Comparison of ENCODE assay signal across 18 cellular contexts in the genomic region with DNA sequence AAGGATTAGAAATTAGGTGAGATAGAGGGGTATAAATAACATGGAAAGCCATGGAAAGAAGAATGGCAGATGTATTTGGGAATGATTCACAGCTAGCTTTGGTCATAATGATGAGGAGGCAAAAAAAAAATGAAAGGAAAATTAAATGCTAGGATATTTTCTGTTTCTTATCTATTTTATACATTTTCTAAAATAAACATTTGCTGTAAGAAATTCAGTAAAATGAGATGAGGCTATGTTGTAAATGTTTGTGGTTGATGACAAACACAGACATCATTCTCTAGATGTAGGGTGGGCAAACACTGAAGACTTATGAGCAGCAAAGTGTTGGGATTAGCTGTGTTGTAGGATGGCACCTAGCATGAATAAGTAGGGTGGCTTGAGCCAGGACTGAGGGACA.
A peak's percentile ranks its signal among the peaks of the same experiment; 100 is the strongest.
DNase-seq lines count a peak whose midpoint lies in the region; ATAC-seq and TF ChIP-seq lines count a peak whose summit lies in the region.
"Had no signal": no experiment of that assay in that cellular context is flagged by ENCODE, and none has a peak within 500 bp of the region (broad histone marks: within the 10 kb centered on the region; RNA-seq: fewer than 3 reads in every experiment).

No MANE protein-coding gene starts in this region.

- no peaks in the 10 kb centered on the region for H3K27me3 Mint-ChIP-seq in mesothelial cell of epicardium (ENCODE audit: low read depth)
- H3K27me3 Mint-ChIP-seq: CD8-positive, alpha-beta memory T cell had no signal

- no peak overlapping the region for H2BK12ac ChIP-seq in mesenchymal stem cell (ENCODE audit: low read length in 2 of 2)

- H2AFZ ChIP-seq in mesenchymal stem cell (ENCODE audit: low read depth, low read length), result no peak overlapping the region

- H3K4me2 ChIP-seq in mesenchymal stem cell (ENCODE audit: low read length, poor library complexity, severe bottlenecking), result no peak overlapping the region

- no peaks in the 10 kb centered on the region for H3K79me1 ChIP-seq in mesenchymal stem cell (replicated peaks; ENCODE audit: low read length, poor library complexity, severe bottlenecking)

- H3K23ac ChIP-seq in mesenchymal stem cell (ENCODE audit: low read length in 2 of 2), result no peak overlapping the region

- peaks cover 40% of the 10 kb centered on the region for H3K4me1 Mint-ChIP-seq in mesothelial cell of epicardium

- no peak overlapping the region for H3K9ac ChIP-seq in mesenchymal stem cell (ENCODE audit: low read length)

- no peak overlapping the region for H3K14ac ChIP-seq in mesenchymal stem cell (ENCODE audit: low read length in 2 of 2)

- no peaks in the 10 kb centered on the region for H3K36me3 ChIP-seq in BJ (ENCODE audit: control insufficient read depth, insufficient read depth, low read length)
- no peaks in the 10 kb centered on the region for H3K36me3 ChIP-seq in mesenchymal stem cell (ENCODE audit: control insufficient read depth in 1 of 2, insufficient read depth in 2 of 2, low read depth in 1 of 2, low read length in 2 of 2)

- no peak overlapping the region for H4K91ac ChIP-seq in mesenchymal stem cell (ENCODE audit: low read length)

- no peak overlapping the region for H3K4ac ChIP-seq in mesenchymal stem cell (ENCODE audit: low read depth in 1 of 2, low read length in 2 of 2)

- no peak overlapping the region for H2AK5ac ChIP-seq in mesenchymal stem cell (ENCODE audit: low read length, severe bottlenecking)

- H3K4me3 ChIP-seq in BJ (ENCODE audit: low read depth, low read length) (no peak overlapping the region), mesenchymal stem cell (ENCODE audit: insufficient read depth in 1 of 2, low read depth in 1 of 2, low read length in 2 of 2) (no peak overlapping the region)

- no peak overlapping the region for H3K18ac ChIP-seq in mesenchymal stem cell (ENCODE audit: low read depth in 1 of 2, low read length in 2 of 2)

- POLR2A ChIA-PET in BJ (lab: Charles Lee), result interaction anchor here (0.6 kb wide), 1 partner anchor 242 kb away, joined by 3 read pairs; no protein-coding TSS in a partner anchor

- CTCF ChIA-PET in BJ (lab: Yijun Ruan, JAX), result no interaction called here

- H2BK15ac ChIP-seq in mesenchymal stem cell (ENCODE audit: low read depth, poor library complexity, severe bottlenecking), result no peak overlapping the region

- H3K4me3 Mint-ChIP-seq in mesothelial cell of epicardium, result no peak overlapping the region
- H3K4me3 Mint-ChIP-seq: CD8-positive, alpha-beta memory T cell; T-helper 1 cell treated with Interleukin-12 subunit alpha and Interleukin-12 subunit beta and Interleukin-4 antibody, amounts not matched to agents 30 μg/mL and 1 μg/mL, for 36 hours had no signal

- no peaks in the 10 kb centered on the region for H3K36me3 Mint-ChIP-seq in mesothelial cell of epicardium

- H3K27me3 ChIP-seq in BJ (ENCODE audit: control insufficient read depth, insufficient read depth, low read length) (no peaks in the 10 kb centered on the region), mesenchymal stem cell (ENCODE audit: control insufficient read depth in 1 of 2, insufficient read depth in 1 of 2, low read length in 2 of 2) (no peaks in the 10 kb centered on the region)

- peak; percentile 41 for DNase-seq in BJ (ENCODE audit: low read depth)
- DNase-seq in HCEC 1CT, result peak; percentile 42
- DNase-seq in amniotic stem cell (lab: John Stamatoyannopoulos, UW), result peak; percentile 14
- peak; percentile 19 for DNase-seq in mesenchymal stem cell
- no peak for DNase-seq in mesothelial cell of epicardium (ENCODE audit: low spot score in 2 of 2, unreplicated experiment in 2 of 2)
- DNase-seq: activated CD4-positive, CD25-positive, alpha-beta regulatory T cell; activated gamma-delta T cell; CD8-positive, alpha-beta memory T cell; NCI-H1694 treated with DMSO at 0.1 percent for 48 hours; NCI-H446; nucleus accumbens; stimulated activated CD4-positive, alpha-beta T cell treated with anti-CD3 and anti-CD28 coated beads, Interleukin-4, amount 100 ng/mL, for 1 hour; stimulated activated CD8-positive, alpha-beta memory T cell treated with anti-CD3 and anti-CD28 coated beads, Interleukin-4, amount 100 ng/mL, for 48 hours had no signal

- TF ChIP-seq CTCF in BJ (IDR thresholded peaks at IDR 0.05; ENCODE audit: insufficient read depth, low read depth, low read length) (no peak), mesothelial cell of epicardium (IDR thresholded peaks at IDR 0.05; ENCODE audit: unreplicated experiment) (no peak)

- H2BK5ac ChIP-seq in mesenchymal stem cell (ENCODE audit: low read depth, low read length, poor library complexity, severe bottlenecking), result no peak overlapping the region

- no peaks in the 10 kb centered on the region for H3K9me3 ChIP-seq in mesenchymal stem cell (ENCODE audit: control insufficient read depth, low read length)

- no peak overlapping the region for H4K8ac ChIP-seq in mesenchymal stem cell (ENCODE audit: low read length)

- no peaks in the 10 kb centered on the region for H3K9me3 Mint-ChIP-seq in mesothelial cell of epicardium
- H3K9me3 Mint-ChIP-seq: CD8-positive, alpha-beta memory T cell; T-helper 1 cell treated with Interleukin-12 subunit alpha and Interleukin-12 subunit beta and Interleukin-4 antibody, amounts not matched to agents 30 μg/mL and 1 μg/mL, for 36 hours had no signal

- ATAC-seq in GM21723 (IDR thresholded peaks at IDR 0.05; ENCODE audit: unreplicated experiment) (no peak), HG02610 (IDR thresholded peaks at IDR 0.05; ENCODE audit: unreplicated experiment) (no peak)
- ATAC-seq: Right ventricle myocardium inferior, sciatic nerve had no signal

- H3K27ac Mint-ChIP-seq in mesothelial cell of epicardium, result no peak overlapping the region
- H3K27ac Mint-ChIP-seq: T-helper 1 cell treated with Interleukin-12 subunit alpha and Interleukin-12 subunit beta and Interleukin-4 antibody, amounts not matched to agents 30 μg/mL and 1 μg/mL, for 36 hours had no signal

- no peaks in the 10 kb centered on the region for H3K4me1 ChIP-seq in mesenchymal stem cell (ENCODE audit: control insufficient read depth, insufficient read depth, low read depth, low read length)

- H2BK120ac ChIP-seq in mesenchymal stem cell (ENCODE audit: low read depth, low read length), result no peak overlapping the region

- no peak overlapping the region for H3K27ac ChIP-seq in mesenchymal stem cell (ENCODE audit: low read length, poor library complexity, severe bottlenecking)

Comparison
In these comparisons a context has a peak if more than half of its experiments do, and no peak if none do; other contexts are left out.
1. DNase-seq: peak in BJ (single experiment), HCEC 1CT (single experiment), amniotic stem cell (single experiment) and mesenchymal stem cell (single experiment); none in mesothelial cell of epicardium (0 of 2).